ENCODE assay signal across 9 cellular contexts in genomic region chr18:7568426-7568825, GRCh38. TPM values are rescaled to one million over a fixed set of nuclear protein-coding genes. Genes with fewer than 3 reads are reported as not detected.
A peak's percentile ranks its signal among the peaks of the same experiment; 100 is the strongest.
DNase-seq lines count a peak whose midpoint lies in the region; ATAC-seq and TF ChIP-seq lines count a peak whose summit lies in the region.
"Had no signal": no experiment of that assay in that cellular context is flagged by ENCODE, and none has a peak within 500 bp of the region (broad histone marks: within the 10 kb centered on the region; RNA-seq: fewer than 3 reads in every experiment).

No MANE protein-coding gene starts in this region.

- ATAC-seq in RWPE2 (ENCODE audit: low read depth) (peak; percentile 5; the same call in 1 of the 3 replicates), HG02884 (IDR thresholded peaks at IDR 0.05; ENCODE audit: unreplicated experiment) (no peak)

- H4K20me1 ChIP-seq in neural progenitor cell (ENCODE audit: low read depth), result no peaks in the 10 kb centered on the region

- in situ Hi-C loops in GM13976 (cut with MboI; ENCODE audit: low sequenced_read_pairs, unreplicated experiment), result no loop called here

- peaks cover 0 to 8% (median 0%) of the 10 kb centered on the region in 8 donors for H3K9me3 Mint-ChIP-seq in CD4-positive, alpha-beta memory T cell
- no peaks in the 10 kb centered on the region for H3K9me3 Mint-ChIP-seq in glutamatergic neuron (ENCODE audit: unreplicated experiment)
- H3K9me3 Mint-ChIP-seq in neural progenitor cell, result no peaks in the 10 kb centered on the region
- H3K9me3 Mint-ChIP-seq: central memory CD8-positive, alpha-beta T cell had no signal

- H3K27ac Mint-ChIP-seq in CD4-positive, alpha-beta memory T cell, result peak overlapping the region in 1 of 7 donors; percentile 30
- no peak overlapping the region for H3K27ac Mint-ChIP-seq in glutamatergic neuron (ENCODE audit: unreplicated experiment)
- no peak overlapping the region for H3K27ac Mint-ChIP-seq in neural progenitor cell

- no peak overlapping the region for H3K4me3 ChIP-seq in CD4-positive, alpha-beta memory T cell (ENCODE audit: low read length in 2 of 2)
- H3K4me3 ChIP-seq in RWPE2 (ENCODE audit: severe bottlenecking) (peak overlapping the region; percentile 99), neural progenitor cell (peak overlapping the region; percentile 63)

- intact Hi-C loops in CD4-positive, alpha-beta memory T cell (cut with micrococcal nuclease), result no loop called here

- peaks cover 26 to 28% of the 10 kb centered on the region in 2 donors for H3K27me3 Mint-ChIP-seq in CD4-positive, alpha-beta memory T cell
- peaks cover 8% of the 10 kb centered on the region for H3K27me3 Mint-ChIP-seq in glutamatergic neuron (ENCODE audit: unreplicated experiment)
- peaks cover 5% of the 10 kb centered on the region for H3K27me3 Mint-ChIP-seq in neural progenitor cell (ENCODE audit: insufficient read depth, low read depth)

- H3K4me1 Mint-ChIP-seq in CD4-positive, alpha-beta memory T cell, result peaks cover 0 to 16% (median 6%) of the 10 kb centered on the region in 4 donors
- H3K4me1 Mint-ChIP-seq in glutamatergic neuron (ENCODE audit: low read depth, unreplicated experiment) (peaks cover 3% of the 10 kb centered on the region), neural progenitor cell (peaks cover 22% of the 10 kb centered on the region)

- CTCF ChIA-PET in CD4-positive, alpha-beta memory T cell (lab: Charles Lee; ENCODE audit: partially characterized antibody), result no interaction called here

- POLR2A ChIA-PET in CD4-positive, alpha-beta memory T cell (lab: Charles Lee; ENCODE audit: partially characterized antibody), result no interaction called here

- H3F3A ChIP-seq in neural progenitor cell (ENCODE audit: low read depth), result peaks cover 21% of the 10 kb centered on the region

- no peaks in the 10 kb centered on the region for H3K4me1 ChIP-seq in CD4-positive, alpha-beta memory T cell (ENCODE audit: insufficient read depth, low read length)
- H3K4me1 ChIP-seq in RWPE2 (ENCODE audit: insufficient read depth, poor library complexity, severe bottlenecking) (peaks cover 7% of the 10 kb centered on the region), neural progenitor cell (peaks cover 24% of the 10 kb centered on the region)

- H3K9ac ChIP-seq in neural progenitor cell, result no peak overlapping the region

- H3K79me2 ChIP-seq in neural progenitor cell (ENCODE audit: low read depth), result peaks cover 3% of the 10 kb centered on the region

- peak overlapping the region; percentile 99 for H3K4me2 ChIP-seq in neural progenitor cell

- peak overlapping the region; percentile 62 to 83 (median 72) for H3K4me3 Mint-ChIP-seq in CD4-positive, alpha-beta memory T cell
- peak overlapping the region; percentile 79 for H3K4me3 Mint-ChIP-seq in glutamatergic neuron (ENCODE audit: unreplicated experiment)
- peak overlapping the region; percentile 93 for H3K4me3 Mint-ChIP-seq in neural progenitor cell

- H3K27ac ChIP-seq in CD4-positive, alpha-beta memory T cell (ENCODE audit: low read depth, low read length), result no peak overlapping the region
- peak overlapping the region; percentile 46 for H3K27ac ChIP-seq in RWPE2 (ENCODE audit: poor library complexity, severe bottlenecking)
- no peak overlapping the region for H3K27ac ChIP-seq in neural progenitor cell

- TF ChIP-seq CTCF in RWPE2 (IDR thresholded peaks at IDR 0.05; ENCODE audit: poor library complexity, severe bottlenecking) (peak; percentile 42), glutamatergic neuron (IDR thresholded peaks at IDR 0.05; ENCODE audit: partially characterized antibody, unreplicated experiment) (peak; percentile 50), neural progenitor cell (IDR thresholded peaks at IDR 0.05) (peak; percentile 54), GM13976 (IDR thresholded peaks at IDR 0.05; ENCODE audit: borderline replicate concordance, control extremely low read depth, extremely low read depth, insufficient read depth, missing control alignments) (no peak)

- H2AFZ ChIP-seq in neural progenitor cell (replicated peaks), result peak overlapping the region; percentile 98

- no peaks in the 10 kb centered on the region for H3K9me3 ChIP-seq in CD4-positive, alpha-beta memory T cell (ENCODE audit: control insufficient read depth in 1 of 2, low read length in 2 of 2)
- H3K9me3 ChIP-seq in RWPE2 (ENCODE audit: severe bottlenecking) (no peaks in the 10 kb centered on the region), neural progenitor cell (ENCODE audit: low read depth) (no peaks in the 10 kb centered on the region)

- no peaks in the 10 kb centered on the region for H3K36me3 ChIP-seq in CD4-positive, alpha-beta memory T cell (ENCODE audit: insufficient read depth, low read length)
- no peaks in the 10 kb centered on the region for H3K36me3 ChIP-seq in RWPE2 (ENCODE audit: low read depth)
- no peaks in the 10 kb centered on the region for H3K36me3 ChIP-seq in neural progenitor cell

- H3K27me3 ChIP-seq in CD4-positive, alpha-beta memory T cell (ENCODE audit: insufficient read depth, low read length), result peaks cover 5% of the 10 kb centered on the region
- H3K27me3 ChIP-seq in RWPE2 (ENCODE audit: insufficient read depth, poor library complexity, severe bottlenecking) (no peaks in the 10 kb centered on the region), neural progenitor cell (peaks cover 41% of the 10 kb centered on the region)

- peak in 1 of 5 donors; percentile 3 for DNase-seq in CD4-positive, alpha-beta memory T cell
- peak; percentile 66 for DNase-seq in RWPE2 (ENCODE audit: low spot score)
- peak; percentile 76 for DNase-seq in glutamatergic neuron
- DNase-seq in neural progenitor cell (ENCODE audit: low spot score), result peak; percentile 77
- DNase-seq in NCI-H2081 (lab: John Stamatoyannopoulos, UW), result no peak
- no peak for DNase-seq in GM13976 (ENCODE audit: low spot score)
- DNase-seq in DMS79 (lab: John Stamatoyannopoulos, UW), result no peak

- H3K36me3 Mint-ChIP-seq in CD4-positive, alpha-beta memory T cell, result no peaks in the 10 kb centered on the region
- H3K36me3 Mint-ChIP-seq in glutamatergic neuron (ENCODE audit: unreplicated experiment) (no peaks in the 10 kb centered on the region), neural progenitor cell (peaks cover 3% of the 10 kb centered on the region)

RNA-seq across cellular contexts. Expression of gene PTPRM, which starts 1.3 kb away (rescaled TPM):
- total RNA-seq in CD4-positive, alpha-beta memory T cell, result 10 to 100 TPM; 16.1 to 20.1 TPM
- polyA plus RNA-seq in CD4-positive, alpha-beta memory T cell, result 1 to 10 TPM; 6.7 to 9.7 TPM
- 23.9 TPM for total RNA-seq in glutamatergic neuron (ENCODE audit: unreplicated experiment)
- total RNA-seq in neural progenitor cell (ENCODE audit: low replicate concordance), result 13.9 and 18.6 TPM in 2 replicates

Comparison
In these comparisons a context has a peak if more than half of its experiments do, and no peak if none do; other contexts are left out.
1. DNase-seq: peak in RWPE2 (single experiment), glutamatergic neuron (single experiment) and neural progenitor cell (single experiment); none in NCI-H2081 (0 of 2), GM13976 (single experiment) and DMS79 (single experiment).
2. H3K4me3 ChIP-seq: peak in RWPE2 (single experiment) and neural progenitor cell (single experiment); none in CD4-positive, alpha-beta memory T cell (0 of 2).
3. Peak in every context shown above with its lines, with median percentiles within 50 percentile points of each other: H3K4me3 Mint-ChIP-seq.